Comparison of ENCODE assay signal across 8 cellular contexts in the genomic region with DNA sequence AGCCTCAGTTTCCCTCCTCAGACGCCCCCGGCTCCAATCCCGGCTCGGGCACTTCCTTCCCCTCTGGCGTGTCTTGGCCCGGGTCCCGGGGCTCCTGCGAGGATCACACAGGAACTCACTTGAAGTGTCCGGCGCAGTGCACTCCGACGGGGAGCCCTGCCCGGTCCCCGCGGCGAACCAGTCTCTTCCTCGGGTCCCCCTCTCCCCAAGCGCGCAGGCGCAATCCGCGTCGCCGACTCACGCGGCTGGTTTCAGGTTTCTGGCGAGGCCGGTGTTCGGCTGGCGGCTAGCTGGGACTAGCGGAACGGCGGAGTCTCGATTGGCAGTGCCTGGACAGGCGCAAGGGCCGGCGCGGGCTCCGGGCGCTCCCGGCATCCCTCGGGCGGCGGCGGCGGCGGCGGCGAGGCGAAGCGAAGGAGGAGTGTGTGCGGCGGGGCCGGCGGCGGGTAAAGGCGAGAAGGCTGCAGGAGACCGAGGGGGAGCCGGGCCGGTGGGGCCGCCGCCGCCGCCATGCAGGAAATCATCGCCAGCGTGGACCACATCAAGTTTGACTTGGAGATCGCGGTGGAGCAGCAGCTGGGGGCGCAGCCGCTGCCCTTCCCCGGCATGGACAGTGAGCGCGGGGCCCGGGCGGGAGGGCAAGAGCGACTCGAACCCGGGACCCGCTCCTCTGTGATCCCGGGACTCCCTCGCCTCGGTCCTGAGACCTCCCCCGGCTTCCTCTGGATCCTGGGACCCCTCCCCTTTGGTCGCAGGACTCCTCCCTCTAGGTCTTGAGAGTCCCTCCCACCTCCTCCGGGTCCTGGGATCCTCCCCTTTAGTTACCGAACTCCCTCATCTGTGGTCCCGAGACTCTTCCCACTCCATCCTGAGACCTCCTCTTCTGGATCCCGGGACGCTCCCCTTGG. TPM values are rescaled to one million over a fixed set of nuclear protein-coding genes. Genes with fewer than 3 reads are reported as not detected.
DNase-seq lines count a peak whose midpoint lies in the region; ATAC-seq and TF ChIP-seq lines count a peak whose summit lies in the region.

A gene (plus strand): TSS at position 371 of the 908 bp plus-strand sequence. CDS start 140 bp downstream, at position 511.
A gene with protein sequence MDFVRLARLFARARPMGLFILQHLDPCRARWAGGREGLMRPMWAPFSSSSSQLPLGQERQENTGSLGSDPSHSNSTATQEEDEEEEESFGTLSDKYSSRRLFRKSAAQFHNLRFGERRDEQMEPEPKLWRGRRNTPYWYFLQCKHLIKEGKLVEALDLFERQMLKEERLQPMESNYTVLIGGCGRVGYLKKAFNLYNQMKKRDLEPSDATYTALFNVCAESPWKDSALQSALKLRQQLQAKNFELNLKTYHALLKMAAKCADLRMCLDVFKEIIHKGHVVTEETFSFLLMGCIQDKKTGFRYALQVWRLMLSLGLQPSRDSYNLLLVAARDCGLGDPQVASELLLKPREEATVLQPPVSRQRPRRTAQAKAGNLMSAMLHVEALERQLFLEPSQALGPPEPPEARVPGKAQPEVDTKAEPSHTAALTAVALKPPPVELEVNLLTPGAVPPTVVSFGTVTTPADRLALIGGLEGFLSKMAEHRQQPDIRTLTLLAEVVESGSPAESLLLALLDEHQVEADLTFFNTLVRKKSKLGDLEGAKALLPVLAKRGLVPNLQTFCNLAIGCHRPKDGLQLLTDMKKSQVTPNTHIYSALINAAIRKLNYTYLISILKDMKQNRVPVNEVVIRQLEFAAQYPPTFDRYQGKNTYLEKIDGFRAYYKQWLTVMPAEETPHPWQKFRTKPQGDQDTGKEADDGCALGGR (minus strand): TSS at position 226 of the 908 bp plus-strand sequence. CDS start 3,556 bp downstream, outside the sequence.

- ATAC-seq in GM21367 (IDR thresholded peaks at IDR 0.05; ENCODE audit: unreplicated experiment) = peak; percentile 73

- CTCF ChIA-PET in Caco-2 (lab: Charles Lee) = no interaction called here

- H3K4me1 Mint-ChIP-seq in Caco-2 (ENCODE audit: low read depth, unreplicated experiment) = peaks cover 20% of the 10 kb centered on the region
- peaks cover 9% of the 10 kb centered on the region for H3K4me1 Mint-ChIP-seq in endodermal cell

- 0% methylated on average over 33 to 89 of the region's 89 CpGs for WGBS in endodermal cell (ENCODE audit: insufficient coverage in 1 of 2, insufficient read length in 1 of 2), 2 experiments
- 0 to 1% methylated on average over 58 to 72 of the region's 89 CpGs for WGBS in mesodermal cell (ENCODE audit: insufficient coverage in 2 of 2), 2 experiments

- POLR2A ChIA-PET in Caco-2 (lab: Charles Lee) = interaction anchor here (0.5 to 1.0 kb wide), 2 partner anchors 30 to 62 kb away, joined by 4 to 6 read pairs; a partner anchor contains a TSS

- H3K27ac Mint-ChIP-seq in Caco-2 (ENCODE audit: unreplicated experiment) (peak within 1 kb of the TSS; percentile 98), endodermal cell (peak within 1 kb of the TSS; percentile 97)

- H3K27ac ChIP-seq in endodermal cell (ENCODE audit: low read depth, low read length) = peak within 1 kb of the TSS; percentile 74
- H3K27ac ChIP-seq in mesodermal cell (ENCODE audit: low read depth, low read length, severe bottlenecking) = peak within 1 kb of the TSS; percentile 89

- TF ChIP-seq CTCF in Caco-2 (IDR thresholded peaks at IDR 0.05; ENCODE audit: insufficient read depth in 1 of 2, low read depth in 1 of 2, low read length in 1 of 2, severe bottlenecking in 1 of 2, unreplicated experiment in 1 of 2) (no peak), endodermal cell (conservative IDR thresholded peaks at IDR 0.05) (no peak)

- peaks cover 100% of the 10 kb centered on the region for H3K36me3 Mint-ChIP-seq in Caco-2 (ENCODE audit: insufficient read depth, unreplicated experiment)
- peaks cover 36% of the 10 kb centered on the region for H3K36me3 Mint-ChIP-seq in endodermal cell (ENCODE audit: low read depth)

- H3K9ac ChIP-seq in endodermal cell (ENCODE audit: extremely low read depth, low read length, poor library complexity, severe bottlenecking) = peak within 1 kb of the TSS; percentile 79

- H3K27me3 ChIP-seq in Caco-2 (replicated peaks; ENCODE audit: control insufficient read depth, insufficient read depth, low read length) (no peaks in the 10 kb centered on the region), endodermal cell (ENCODE audit: control insufficient read depth, insufficient read depth, low read length, poor library complexity, severe bottlenecking) (no peaks in the 10 kb centered on the region)

- intact Hi-C loops in Caco-2 (cut with micrococcal nuclease; ENCODE audit: unreplicated experiment) = no loop called here

- H3K4me3 Mint-ChIP-seq in Caco-2 (ENCODE audit: unreplicated experiment) (peak within 1 kb of the TSS; percentile 100), endodermal cell (peak within 1 kb of the TSS; percentile 96)

- BruUV-seq in Caco-2 (replicated peaks; lab: Mats Ljungman, UMichigan) = no TSS peak

- H3K4me1 ChIP-seq in Caco-2 (peaks cover 30% of the 10 kb centered on the region), endodermal cell (ENCODE audit: control insufficient read depth, insufficient read depth, low read length) (peaks cover 2% of the 10 kb centered on the region), mesodermal cell (ENCODE audit: control insufficient read depth, insufficient read depth, low read length, poor library complexity, severe bottlenecking) (peaks cover 9% of the 10 kb centered on the region)

- H3K27me3 Mint-ChIP-seq in Caco-2 (ENCODE audit: insufficient read depth, unreplicated experiment) = no peaks in the 10 kb centered on the region
- H3K27me3 Mint-ChIP-seq in endodermal cell (ENCODE audit: insufficient read depth) = no peaks in the 10 kb centered on the region

- peaks cover 11% of the 10 kb centered on the region for H3K36me3 ChIP-seq in Caco-2 (ENCODE audit: control insufficient read depth, insufficient read depth, low read length)
- H3K36me3 ChIP-seq in endodermal cell (ENCODE audit: control insufficient read depth, insufficient read depth, low read length) = peaks cover 42% of the 10 kb centered on the region
- H3K36me3 ChIP-seq in mesodermal cell (ENCODE audit: control insufficient read depth, insufficient read depth, low read length) = peaks cover 55% of the 10 kb centered on the region

- peak; percentile 96 to 97 for DNase-seq in Caco-2
- DNase-seq in HT1080 (ENCODE audit: low read depth) = peak; percentile 93
- DNase-seq in NOMO-1 treated with dmso at 0.1 percent for 144 hours (lab: John Stamatoyannopoulos, UW; ENCODE audit: unreplicated experiment) = peak; percentile 98
- DNase-seq in activated CD8-positive, alpha-beta memory T cell treated with anti-CD3 and anti-CD28 coated beads, Interleukin-2, amount 50 U/mL, for 1 hour (ENCODE audit: extremely low read depth) = peak; percentile 69
- peak; percentile 99 for DNase-seq in endodermal cell
- DNase-seq in stimulated activated CD8-positive, alpha-beta memory T cell treated with anti-CD3 and anti-CD28 coated beads, Interleukin-15, amount 100 ng/mL, for 24 hours (ENCODE audit: low read depth) = peak; percentile 83

- H3K9me3 ChIP-seq in Caco-2 = no peaks in the 10 kb centered on the region
- no peaks in the 10 kb centered on the region for H3K9me3 ChIP-seq in endodermal cell (ENCODE audit: control insufficient read depth, low read length)
- H3K9me3 ChIP-seq in mesodermal cell (ENCODE audit: control insufficient read depth, low read length) = no peaks in the 10 kb centered on the region

- H3K9me3 Mint-ChIP-seq in Caco-2 (ENCODE audit: unreplicated experiment) (no peaks in the 10 kb centered on the region), endodermal cell (no peaks in the 10 kb centered on the region)

- H3K4me3 ChIP-seq in Caco-2 (ENCODE audit: low read depth, low read length) = peak within 1 kb of the TSS; percentile 100
- peak within 1 kb of the TSS; percentile 92 for H3K4me3 ChIP-seq in endodermal cell (ENCODE audit: low read length)
- H3K4me3 ChIP-seq in mesodermal cell (ENCODE audit: extremely low read depth, insufficient read depth, low read length, poor library complexity, severe bottlenecking) = peak within 1 kb of the TSS; percentile 95

RNA-seq across cellular contexts. Expression of the first gene that starts in this region (rescaled TPM):
- total RNA-seq in Caco-2 (2022) = 133 and 158 TPM in 2 replicates
- 49.6 and 63.8 TPM in 2 replicates for total RNA-seq in HT1080 (2014; rRNA removed; shearing (Covaris generic))
- polyA plus RNA-seq in HT1080 (2015; cell fraction: cytosol; rRNA removed) = 50.7 and 56.4 TPM in 2 replicates
- 121 and 128 TPM in 2 replicates for polyA plus RNA-seq in HT1080 (2015; cell fraction: nucleus; rRNA removed)
- 100 to 1,000 TPM in 1 of 2 donors, 10 to 100 TPM in 1; 87.3 to 126 TPM for total RNA-seq in endodermal cell
- 89.5 TPM for polyA plus RNA-seq in endodermal cell (2013, experiment 1 of 2)
- polyA plus RNA-seq in endodermal cell (2013, experiment 2 of 2) = 81.8 TPM
- polyA plus RNA-seq in mesodermal cell (2013, experiment 1 of 2) = 61.8 TPM
- polyA plus RNA-seq in mesodermal cell (2013, experiment 2 of 2) = 55.3 TPM

RNA-seq across cellular contexts. Expression of the second gene that starts in this region (rescaled TPM):
- 59.6 TPM in 2 replicates for total RNA-seq in Caco-2 (2022)
- total RNA-seq in HT1080 (2014; rRNA removed; shearing (Covaris generic)) = 6.5 and 8.5 TPM in 2 replicates
- 2.3 and 3.4 TPM in 2 replicates for polyA plus RNA-seq in HT1080 (2015; cell fraction: cytosol; rRNA removed)
- 11.1 and 17.3 TPM in 2 replicates for polyA plus RNA-seq in HT1080 (2015; cell fraction: nucleus; rRNA removed)
- total RNA-seq in endodermal cell = 10 to 100 TPM; 11.9 to 12.5 TPM
- polyA plus RNA-seq in endodermal cell (2013, experiment 1 of 2) = 5.8 TPM
- polyA plus RNA-seq in endodermal cell (2013, experiment 2 of 2) = 5.2 TPM
- polyA plus RNA-seq in mesodermal cell (2013, experiment 1 of 2) = 3.8 TPM
- polyA plus RNA-seq in mesodermal cell (2013, experiment 2 of 2) = 4.7 TPM

Comparison
In these comparisons a context has a peak if more than half of its experiments do, and no peak if none do; other contexts are left out.
1. Peak in every context shown above with its lines: DNase-seq, ATAC-seq, H3K4me3 ChIP-seq and H3K27ac ChIP-seq.